Comparison of ENCODE assay signal across 12 cellular contexts in genomic region chr17:81866440-81867122, GRCh38. TPM values are rescaled to one million over a fixed set of nuclear protein-coding genes. Genes with fewer than 3 reads are reported as not detected.
DNase-seq lines count a peak whose midpoint lies in the region; ATAC-seq and TF ChIP-seq lines count a peak whose summit lies in the region.
"Had no signal": no experiment of that assay in that cellular context is flagged by ENCODE, and none has a peak within 500 bp of the region (broad histone marks: within the 10 kb centered on the region; RNA-seq: fewer than 3 reads in every experiment).

No MANE protein-coding gene starts in this region.

- peak; percentile 1 for ATAC-seq in activated CD4-positive, alpha-beta T cell treated with anti-CD3 and anti-CD28 coated beads for 36 hours
- ATAC-seq in HG03039 (IDR thresholded peaks at IDR 0.05; ENCODE audit: unreplicated experiment), result no peak

- H3K4me2 ChIP-seq in SK-N-SH, result no peak overlapping the region

- H3K9me3 ChIP-seq in SK-N-SH (no peaks in the 10 kb centered on the region), esophagus squamous epithelium (no peaks in the 10 kb centered on the region), skeletal muscle tissue (ENCODE audit: control insufficient read depth in 3 of 3, low read length in 3 of 3) (no peaks in the 10 kb centered on the region)

- H3K9ac ChIP-seq in SK-N-SH (no peak overlapping the region), skeletal muscle tissue (ENCODE audit: low read depth in 1 of 3, low read length in 3 of 3) (peak overlapping the region; percentile 14 to 70 (median 20))

- H2AFZ ChIP-seq in SK-N-SH (ENCODE audit: low read depth), result no peak overlapping the region

- DNase-seq in activated CD4-positive, alpha-beta T cell treated with anti-CD3 and anti-CD28 coated beads for 36 hours, result peak; percentile 29
- DNase-seq in activated CD4-positive, alpha-beta T cell treated with anti-CD3 and anti-CD28 coated beads, Interleukin-2, amount 50 U/mL, for 4 hours, result no peak
- peak; percentile 47 for DNase-seq in SK-N-SH
- DNase-seq in esophagus squamous epithelium (lab: John Stamatoyannopoulos, UW), result no peak
- no peak for DNase-seq in AG20443 (ENCODE audit: low spot score)
- no peak for DNase-seq in GDM1 (lab: John Stamatoyannopoulos, UW)
- DNase-seq: activated effector memory CD4-positive, alpha-beta T cell treated with anti-CD3 and anti-CD28 coated beads, Interleukin-2, amount 50 U/mL, for 16 hours; NCI-H1092 treated with DMSO at 0.1 percent for 48 hours had no signal

- TF ChIP-seq CTCF in SK-N-SH (IDR thresholded peaks at IDR 0.05) (no peak), esophagus squamous epithelium (IDR thresholded peaks at IDR 0.05) (no peak)

- POLR2A ChIA-PET in activated CD4-positive, alpha-beta T cell treated with anti-CD3 and anti-CD28 coated beads for 36 hours (lab: Charles Lee), result interaction anchor here (0.9 kb wide), 1 partner anchor 18 kb away, joined by 3 read pairs; no protein-coding TSS in a partner anchor
- POLR2A ChIA-PET in SK-N-SH (lab: Yijun Ruan, JAX), result interaction anchor here (0.5 to 2.2 kb wide), 17 partner anchors 13 to 245 kb away, joined by 3 to 13 read pairs (median 3); partner anchors contain the start of genes MCRIP1, MRPL12, PCYT2 and SLC25A10

- no peak for TF ChIP-seq POLR2A in esophagus squamous epithelium (IDR thresholded peaks at IDR 0.05)

- TF ChIP-seq EP300 in SK-N-SH (IDR thresholded peaks at IDR 0.05; ENCODE audit: borderline replicate concordance in 1 of 2, low read depth in 1 of 2, low read length in 1 of 2), result no peak

- peaks cover 55% of the 10 kb centered on the region for H4K20me1 ChIP-seq in SK-N-SH (ENCODE audit: insufficient read depth)

- no peak overlapping the region for H3K4me3 ChIP-seq in SK-N-SH (ENCODE audit: low read depth in 2 of 2, low read length in 1 of 2)
- no peak overlapping the region for H3K4me3 ChIP-seq in esophagus squamous epithelium
- no peak overlapping the region for H3K4me3 ChIP-seq in skeletal muscle tissue (ENCODE audit: low read length in 3 of 3)

- H3K36me3 ChIP-seq in SK-N-SH (replicated peaks in 1 of 2; ENCODE audit: control insufficient read depth in 1 of 2, insufficient read depth in 2 of 2, low read length in 1 of 2) (peaks cover 38 to 54% of the 10 kb centered on the region in 2 experiments), esophagus squamous epithelium (peaks cover 11 to 53% (median 22%) of the 10 kb centered on the region in 3 donors), skeletal muscle tissue (ENCODE audit: control insufficient read depth in 3 of 3, insufficient read depth in 3 of 3, low read length in 3 of 3) (peaks cover 11 to 21% (median 17%) of the 10 kb centered on the region in 3 donors)

- peaks cover 70% of the 10 kb centered on the region for H3F3A ChIP-seq in SK-N-SH (replicated peaks; ENCODE audit: insufficient read depth)

- intact Hi-C loops in activated CD4-positive, alpha-beta T cell treated with anti-CD3 and anti-CD28 coated beads for 36 hours (cut with DNase I, micrococcal nuclease), result no loop called here
- intact Hi-C loops in esophagus squamous epithelium (cut with DNase I), result no loop called here

- H3K27me3 ChIP-seq in SK-N-SH (ENCODE audit: insufficient read depth) (no peaks in the 10 kb centered on the region), esophagus squamous epithelium (no peaks in the 10 kb centered on the region), skeletal muscle tissue (ENCODE audit: control insufficient read depth in 3 of 3, insufficient read depth in 3 of 3, low read length in 3 of 3) (no peaks in the 10 kb centered on the region)

- peaks cover 78% of the 10 kb centered on the region for H3K79me2 ChIP-seq in SK-N-SH (ENCODE audit: insufficient read depth)

- peak overlapping the region; percentile 67 for H3K27ac Mint-ChIP-seq in activated CD4-positive, alpha-beta T cell treated with anti-CD3 and anti-CD28 coated beads for 36 hours

- H3K27ac ChIP-seq in SK-N-SH (ENCODE audit: low read depth in 2 of 2, low read length in 1 of 2), result peak overlapping the region; percentile 86 to 95
- H3K27ac ChIP-seq in esophagus squamous epithelium, result peak overlapping the region; percentile 95 to 100 (median 98)
- no peak overlapping the region for H3K27ac ChIP-seq in skeletal muscle tissue (ENCODE audit: low read depth, low read length)

- no peaks in the 10 kb centered on the region for H3K9me3 Mint-ChIP-seq in activated CD4-positive, alpha-beta T cell treated with anti-CD3 and anti-CD28 coated beads for 36 hours (ENCODE audit: low read depth)

- CTCF ChIA-PET in activated CD4-positive, alpha-beta T cell treated with anti-CD3 and anti-CD28 coated beads for 36 hours (lab: Charles Lee), result no interaction called here
- CTCF ChIA-PET in SK-N-SH (lab: Yijun Ruan, JAX), result interaction anchor here (0.7 to 5.1 kb wide), 13 partner anchors 14 to 163 kb away, joined by 3 to 32 read pairs (median 4); partner anchors contain the start of genes MAFG and NOTUM

- H3K36me3 Mint-ChIP-seq in activated CD4-positive, alpha-beta T cell treated with anti-CD3 and anti-CD28 coated beads for 36 hours (ENCODE audit: low read depth), result peaks cover 56% of the 10 kb centered on the region

- H3K27me3 Mint-ChIP-seq in activated CD4-positive, alpha-beta T cell treated with anti-CD3 and anti-CD28 coated beads for 36 hours, result no peaks in the 10 kb centered on the region

- H3K4me1 ChIP-seq in SK-N-SH (ENCODE audit: control insufficient read depth in 1 of 2, insufficient read depth in 2 of 2, low read depth in 1 of 2, low read length in 1 of 2) (peaks cover 28 to 63% of the 10 kb centered on the region in 2 experiments; a peak in 3 of 4 replicates), esophagus squamous epithelium (peaks cover 37 to 89% (median 51%) of the 10 kb centered on the region in 3 donors), skeletal muscle tissue (ENCODE audit: control insufficient read depth in 3 of 3, insufficient read depth in 3 of 3, low read length in 3 of 3) (peaks cover 52 to 80% (median 60%) of the 10 kb centered on the region in 3 donors)

- H3K9me2 ChIP-seq in SK-N-SH, result no peaks in the 10 kb centered on the region

- no peak for TF ChIP-seq RAD21 in SK-N-SH (IDR thresholded peaks at IDR 0.05; ENCODE audit: low read length)

- WGBS in SK-N-SH (ENCODE audit: low lambda C conversion rate), result 93% methylated on average over 12 of the region's 16 CpGs
- 67% methylated on average over 5 to 6 of the region's 16 CpGs for WGBS in esophagus squamous epithelium, 2 donors

- peaks cover 36% of the 10 kb centered on the region for H3K4me1 Mint-ChIP-seq in activated CD4-positive, alpha-beta T cell treated with anti-CD3 and anti-CD28 coated beads for 36 hours

- H3K4me3 Mint-ChIP-seq in activated CD4-positive, alpha-beta T cell treated with anti-CD3 and anti-CD28 coated beads for 36 hours, result no peak overlapping the region

TF ChIP-seq in SK-N-SH, 30 proteins besides CTCF, POLR2A, EP300 and RAD21 (continues in another document):
- no peak for TF ChIP-seq TAF1 (IDR thresholded peaks at IDR 0.05; ENCODE audit: borderline replicate concordance, low read depth, low read length)
- TF ChIP-seq GATA2 (CRISPR knock-in tag; IDR thresholded peaks at IDR 0.05), result no peak
- no peak for TF ChIP-seq JUND (IDR thresholded peaks at IDR 0.05)
- no peak for TF ChIP-seq RXRA (IDR thresholded peaks at IDR 0.05; ENCODE audit: borderline replicate concordance, low read depth)
- TF ChIP-seq, protein P1, sequence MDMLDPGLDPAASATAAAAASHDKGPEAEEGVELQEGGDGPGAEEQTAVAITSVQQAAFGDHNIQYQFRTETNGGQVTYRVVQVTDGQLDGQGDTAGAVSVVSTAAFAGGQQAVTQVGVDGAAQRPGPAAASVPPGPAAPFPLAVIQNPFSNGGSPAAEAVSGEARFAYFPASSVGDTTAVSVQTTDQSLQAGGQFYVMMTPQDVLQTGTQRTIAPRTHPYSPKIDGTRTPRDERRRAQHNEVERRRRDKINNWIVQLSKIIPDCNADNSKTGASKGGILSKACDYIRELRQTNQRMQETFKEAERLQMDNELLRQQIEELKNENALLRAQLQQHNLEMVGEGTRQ (IDR thresholded peaks at IDR 0.05; ENCODE audit: borderline replicate concordance, low read depth, low read length), result no peak

RNA-seq across cellular contexts. Expression of gene ARHGDIA, which starts 4.6 kb away (rescaled TPM):
- 100 to 1,000 TPM; 513 to 661 TPM for total RNA-seq in activated CD4-positive, alpha-beta T cell treated with anti-CD3 and anti-CD28 coated beads for 36 hours
- 184 and 385 TPM in 2 replicates for polyA plus RNA-seq in SK-N-SH (2012; rRNA removed)
- 158 and 279 TPM in 2 replicates for polyA plus RNA-seq in SK-N-SH (2012; cell fraction: cytosol; rRNA removed)
- polyA plus RNA-seq in SK-N-SH (2012; cell fraction: nucleus; rRNA removed), result 650 and 681 TPM in 2 replicates
- total RNA-seq in esophagus squamous epithelium (100 to 1,000 TPM; 166 to 239 (median 176) TPM), skeletal muscle tissue (43.3 TPM)

RNA-seq across cellular contexts. Expression of gene P4HB, which starts 6.2 kb away (rescaled TPM):
- total RNA-seq in activated CD4-positive, alpha-beta T cell treated with anti-CD3 and anti-CD28 coated beads for 36 hours, result 100 to 1,000 TPM; 414 to 578 TPM
- 112 and 165 TPM in 2 replicates for polyA plus RNA-seq in SK-N-SH (2012; rRNA removed)
- 240 and 314 TPM in 2 replicates for polyA plus RNA-seq in SK-N-SH (2012; cell fraction: cytosol; rRNA removed)
- polyA plus RNA-seq in SK-N-SH (2012; cell fraction: nucleus; rRNA removed), result 212 and 321 TPM in 2 replicates
- total RNA-seq in esophagus squamous epithelium (1,000 to 10,000 TPM in 3 of 4 donors, 100 to 1,000 TPM in 1; 459 to 2,191 (median 1,569) TPM), skeletal muscle tissue (264 TPM)

RNA-seq across cellular contexts. Expression of gene ALYREF, which starts 24.8 kb away (rescaled TPM):
- 100 to 1,000 TPM; 197 to 230 TPM for total RNA-seq in activated CD4-positive, alpha-beta T cell treated with anti-CD3 and anti-CD28 coated beads for 36 hours
- 176 and 269 TPM in 2 replicates for polyA plus RNA-seq in SK-N-SH (2012; rRNA removed)
- polyA plus RNA-seq in SK-N-SH (2012; cell fraction: cytosol; rRNA removed), result 159 and 175 TPM in 2 replicates
- polyA plus RNA-seq in SK-N-SH (2012; cell fraction: nucleus; rRNA removed), result 164 and 238 TPM in 2 replicates
- total RNA-seq in esophagus squamous epithelium, result 100 to 1,000 TPM in 2 of 4 donors, 10 to 100 TPM in 2; 75.3 to 133 (median 95.0) TPM
- 78.8 TPM for total RNA-seq in skeletal muscle tissue

RNA-seq across cellular contexts. Expression of gene ANAPC11, which starts 24.9 kb away (rescaled TPM):
- 100 to 1,000 TPM in 1 of 2 experiments, 10 to 100 TPM in 1; 79.9 to 131 TPM for total RNA-seq in activated CD4-positive, alpha-beta T cell treated with anti-CD3 and anti-CD28 coated beads for 36 hours
- polyA plus RNA-seq in SK-N-SH (2012; rRNA removed), result 1,022 and 1,275 TPM in 2 replicates
- 764 and 988 TPM in 2 replicates for polyA plus RNA-seq in SK-N-SH (2012; cell fraction: cytosol; rRNA removed)
- polyA plus RNA-seq in SK-N-SH (2012; cell fraction: nucleus; rRNA removed), result 313 and 563 TPM in 2 replicates
- 100 to 1,000 TPM in 3 of 4 donors, 10 to 100 TPM in 1; 92.9 to 133 (median 104) TPM for total RNA-seq in esophagus squamous epithelium
- 104 TPM for total RNA-seq in skeletal muscle tissue

RNA-seq across cellular contexts. Expression of gene PPP1R27, which starts 31.7 kb away (rescaled TPM):
- total RNA-seq in activated CD4-positive, alpha-beta T cell treated with anti-CD3 and anti-CD28 coated beads for 36 hours, result not detected
- 0.07 and 0.16 TPM in 2 replicates for polyA plus RNA-seq in SK-N-SH (2012; rRNA removed)
- 0.01 TPM in 1 of 2 replicates, not detected in the other for polyA plus RNA-seq in SK-N-SH (2012; cell fraction: cytosol; rRNA removed)
- 0.19 and 0.23 TPM in 2 replicates for polyA plus RNA-seq in SK-N-SH (2012; cell fraction: nucleus; rRNA removed)
- total RNA-seq in esophagus squamous epithelium, result not detected
- total RNA-seq in skeletal muscle tissue, result 35.0 TPM
- total RNA-seq: mononuclear cell had no signal
- polyA plus RNA-seq: BJ had no signal

Comparison
In these comparisons a context has a peak if more than half of its experiments do, and no peak if none do; other contexts are left out.
1. DNase-seq: peak in activated CD4-positive, alpha-beta T cell treated with anti-CD3 and anti-CD28 coated beads for 36 hours (single experiment) and SK-N-SH (single experiment); none in activated CD4-positive, alpha-beta T cell treated with anti-CD3 and anti-CD28 coated beads, Interleukin-2, amount 50 U/mL, for 4 hours (0 of 2), esophagus squamous epithelium (single experiment), AG20443 (single experiment) and GDM1 (single experiment).